In genomic region chr7:104136981-104137380, GRCh38 we compare ENCODE assay signal across 1 cellular context.
TF ChIP-seq lines count a peak whose summit lies in the region.

No MANE protein-coding gene starts in this region.

TF ChIP-seq in K562, 482 proteins besides CTCF, POLR2A, EP300 and RAD21 (continued from another document):
- no peak for TF ChIP-seq EHMT2 (IDR thresholded peaks at IDR 0.05)
- TF ChIP-seq HBP1 (CRISPR knock-in tag; IDR thresholded peaks at IDR 0.05), result no peak
